ENCODE assay signal across 1 cellular context in genomic region chr12:25436206-25436912, GRCh38.
TF ChIP-seq lines count a peak whose summit lies in the region.

No MANE protein-coding gene starts in this region.

TF ChIP-seq in K562, 482 proteins besides CTCF, POLR2A, EP300 and RAD21 (continued from another document):
- TF ChIP-seq PRDM10 (IDR thresholded peaks at IDR 0.05; ENCODE audit: partially characterized antibody) (no peak), DEAF1 (CRISPR knock-in tag; IDR thresholded peaks at IDR 0.05) (peak; percentile 70; the same call in 1 of the 2 replicates), JUND (IDR thresholded peaks at IDR 0.05; ENCODE audit: borderline replicate concordance, low read depth, low read length) (peak; percentile 25; the same call in 1 of the 2 replicates), JUND (tag; IDR thresholded peaks at IDR 0.05; ENCODE audit: borderline replicate concordance, low read depth, low read length) (no peak), BRD9 (IDR thresholded peaks at IDR 0.05; ENCODE audit: low read depth, partially characterized antibody) (no peak), ZBED1 (IDR thresholded peaks at IDR 0.05) (no peak), NCOA4 (IDR thresholded peaks at IDR 0.05; ENCODE audit: partially characterized antibody) (no peak), U2AF1 (optimal IDR thresholded peaks at IDR 0.05; ENCODE audit: low read depth, low read length) (no peak), NFE2 (IDR thresholded peaks at IDR 0.05; ENCODE audit: low read depth) (no peak), TCFL5 (CRISPR knock-in tag; conservative IDR thresholded peaks at IDR 0.05) (no peak), ZEB2 (IDR thresholded peaks at IDR 0.05) (no peak), PYGO2 (tag; IDR thresholded peaks at IDR 0.05) (no peak), CEBPG (CRISPR knock-in tag; IDR thresholded peaks at IDR 0.05) (no peak), CEBPG (tag; conservative IDR thresholded peaks at IDR 0.05 in 1 of 2, IDR thresholded peaks at IDR 0.05 in 1 of 2) (peak in 1 of 2 experiments; percentile 24; a peak in 1 of 4 replicates), BMI1 (IDR thresholded peaks at IDR 0.05; ENCODE audit: low read length) (0 out of 2 replicates have a peak, but pooled peaks have one; percentile 19), SMC3 (conservative IDR thresholded peaks at IDR 0.05; ENCODE audit: insufficient read depth, low read depth, low read length) (peak; percentile 63), GMEB1 (CRISPR knock-in tag; IDR thresholded peaks at IDR 0.05) (no peak)
